In the genomic region with DNA sequence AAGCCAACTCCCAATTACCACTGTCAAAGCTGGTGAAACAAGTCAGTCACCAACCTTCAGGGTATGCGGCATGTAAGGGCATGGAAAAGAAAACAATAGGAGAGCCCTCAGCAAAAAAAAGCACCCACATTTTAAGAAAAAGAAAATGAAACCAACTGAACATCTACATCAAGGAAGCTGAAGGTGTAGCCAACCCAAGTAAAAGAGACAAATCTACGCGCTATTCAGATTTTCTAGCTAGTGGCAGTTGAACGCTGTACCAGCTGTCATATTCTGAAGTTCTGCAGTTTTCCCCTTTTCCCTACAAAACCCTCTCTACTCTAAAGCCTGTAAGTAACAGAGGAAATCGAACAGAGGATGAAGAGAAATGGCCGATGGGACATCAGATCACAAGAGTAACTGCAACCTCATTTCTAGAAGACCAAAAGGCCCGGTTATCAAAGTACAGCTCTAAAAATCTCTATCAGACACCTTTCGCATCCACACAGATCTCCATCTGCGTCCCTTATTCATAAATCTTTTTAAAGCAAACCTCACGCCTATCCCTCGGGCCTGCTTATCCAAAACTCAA, we compare ENCODE assay signal across 8 cellular contexts. TPM values are rescaled to one million over a fixed set of nuclear protein-coding genes. Genes with fewer than 3 reads are reported as not detected.
A peak's percentile ranks its signal among the peaks of the same experiment; 100 is the strongest.
DNase-seq lines count a peak whose midpoint lies in the region; ATAC-seq, FAIRE-seq and TF ChIP-seq lines count a peak whose summit lies in the region.

No MANE protein-coding gene starts in this region.

- FAIRE-seq in astrocyte (lab: Jason Lieb, UNC): no peak

- peak overlapping the region; percentile 93 for H3K4me2 ChIP-seq in DND-41 (ENCODE audit: insufficient read depth, low read length)
- H3K4me2 ChIP-seq in KMS-11: peak overlapping the region; percentile 85
- H3K4me2 ChIP-seq in astrocyte (ENCODE audit: low read length): peak overlapping the region; percentile 100

- no peaks in the 10 kb centered on the region for H3K27me3 Mint-ChIP-seq in astrocyte (ENCODE audit: low read depth, unreplicated experiment)

- H3K4me1 Mint-ChIP-seq in astrocyte (ENCODE audit: low read depth, unreplicated experiment): peaks cover 27% of the 10 kb centered on the region

- H3K27me3 ChIP-seq in DND-41 (ENCODE audit: insufficient read depth, low read length, poor library complexity) (no peaks in the 10 kb centered on the region), KMS-11 (ENCODE audit: insufficient read depth, low read depth) (no peaks in the 10 kb centered on the region), astrocyte (ENCODE audit: insufficient read depth, low read length) (no peaks in the 10 kb centered on the region), suprapubic skin (no peaks in the 10 kb centered on the region)

- no peaks in the 10 kb centered on the region for H3K9me3 ChIP-seq in DND-41 (ENCODE audit: insufficient read depth, low read length, severe bottlenecking)
- no peaks in the 10 kb centered on the region for H3K9me3 ChIP-seq in astrocyte (ENCODE audit: insufficient read depth, low read depth, low read length)
- H3K9me3 ChIP-seq in suprapubic skin: no peaks in the 10 kb centered on the region

- H4K20me1 ChIP-seq in DND-41 (ENCODE audit: insufficient read depth, low read length): peaks cover 46% of the 10 kb centered on the region; the same call in 1 of the 2 replicates
- H4K20me1 ChIP-seq in KMS-11 (ENCODE audit: insufficient read depth): peaks cover 17% of the 10 kb centered on the region; the same call in 1 of the 2 replicates
- H4K20me1 ChIP-seq in astrocyte (ENCODE audit: insufficient read depth, low read length): peaks cover 54% of the 10 kb centered on the region

- no peaks in the 10 kb centered on the region for H3K36me3 Mint-ChIP-seq in astrocyte (ENCODE audit: low read depth, unreplicated experiment)

- no peak for TF ChIP-seq EP300 in suprapubic skin (IDR thresholded peaks at IDR 0.05)

- DNase-seq in DND-41: peak; percentile 33
- no peak for DNase-seq in astrocyte (ENCODE audit: low read depth)
- peak; percentile 21 for DNase-seq in kidney glomerular epithelial cell (lab: John Stamatoyannopoulos, UW)
- no peak for DNase-seq in suprapubic skin (ENCODE audit: low spot score in 2 of 2)
- DNase-seq in activated effector memory CD4-positive, alpha-beta T cell treated with anti-CD3 and anti-CD28 coated beads, Interleukin-2, amount 50 U/mL, for 16 hours: no peak
- no peak for DNase-seq in NCI-H446 treated with DMSO at 0.1 percent for 48 hours (lab: John Stamatoyannopoulos, UW)
- no peak for DNase-seq in iPS-NIHi11 (ENCODE audit: low spot score)

- H2AFZ ChIP-seq in DND-41 (ENCODE audit: low read depth, low read length) (peak overlapping the region; percentile 56), KMS-11 (ENCODE audit: low read depth) (peak overlapping the region; percentile 36), astrocyte (ENCODE audit: low read depth, low read length) (peak overlapping the region; percentile 76)

- peak overlapping the region; percentile 79 for H3K27ac ChIP-seq in DND-41 (ENCODE audit: low read length)
- peak overlapping the region; percentile 66 for H3K27ac ChIP-seq in KMS-11
- peak overlapping the region; percentile 25 for H3K27ac ChIP-seq in astrocyte (ENCODE audit: low read depth, low read length)
- H3K27ac ChIP-seq in suprapubic skin: peak overlapping the region; percentile 91

- peak overlapping the region; percentile 54 for H3K27ac Mint-ChIP-seq in astrocyte (ENCODE audit: unreplicated experiment)

- H3K36me3 ChIP-seq in DND-41 (ENCODE audit: insufficient read depth, low read length): no peaks in the 10 kb centered on the region
- no peaks in the 10 kb centered on the region for H3K36me3 ChIP-seq in KMS-11 (ENCODE audit: insufficient read depth)
- H3K36me3 ChIP-seq in astrocyte (ENCODE audit: insufficient read depth, low read length): no peaks in the 10 kb centered on the region
- no peaks in the 10 kb centered on the region for H3K36me3 ChIP-seq in suprapubic skin

- H3K4me3 Mint-ChIP-seq in astrocyte (ENCODE audit: unreplicated experiment): peak overlapping the region; percentile 94

- H3K4me1 ChIP-seq in DND-41 (ENCODE audit: insufficient read depth, low read length) (peaks cover 57% of the 10 kb centered on the region), KMS-11 (ENCODE audit: low read depth, poor library complexity, severe bottlenecking) (peaks cover 55% of the 10 kb centered on the region), astrocyte (ENCODE audit: insufficient read depth, low read length) (peaks cover 15% of the 10 kb centered on the region), suprapubic skin (peaks cover 68% of the 10 kb centered on the region)

- H3K9me3 Mint-ChIP-seq in astrocyte (ENCODE audit: unreplicated experiment): no peaks in the 10 kb centered on the region

- ATAC-seq in DND-41 (ENCODE audit: insufficient read depth, low read depth): peak; percentile 2; the same call in 1 of the 3 replicates

- 3% methylated on average over 11 of the region's 11 CpGs for whole genome bisulfite sequencing in suprapubic skin

- TF ChIP-seq CTCF in DND-41 (IDR thresholded peaks at IDR 0.05; ENCODE audit: borderline replicate concordance, extremely low read depth, low read length, poor library complexity, severe bottlenecking) (no peak), KMS-11 (conservative IDR thresholded peaks at IDR 0.05; ENCODE audit: low read depth, low read length) (no peak), astrocyte (IDR thresholded peaks at IDR 0.05; ENCODE audit: insufficient read depth, low read depth, low read length) (no peak), suprapubic skin (IDR thresholded peaks at IDR 0.05) (no peak)

- H3K79me2 ChIP-seq in DND-41 (ENCODE audit: insufficient read depth, low read length) (peaks cover 68% of the 10 kb centered on the region), KMS-11 (ENCODE audit: insufficient read depth, low read depth) (peaks cover 60% of the 10 kb centered on the region), astrocyte (ENCODE audit: insufficient read depth, low read length) (peaks cover 63% of the 10 kb centered on the region)

- no peak for TF ChIP-seq POLR2A in suprapubic skin (IDR thresholded peaks at IDR 0.05)

- peak overlapping the region; percentile 62 to 88 for H3K4me3 ChIP-seq in DND-41 (ENCODE audit: low read depth in 1 of 2, low read length in 2 of 2)
- no peak overlapping the region for H3K4me3 ChIP-seq in KMS-11 (IDR thresholded peaks at IDR 0.05; ENCODE audit: insufficient read depth, low read depth, low read length)
- H3K4me3 ChIP-seq in astrocyte (ENCODE audit: insufficient read depth, low read depth, low read length): peak overlapping the region; percentile 88
- peak overlapping the region; percentile 77 for H3K4me3 ChIP-seq in suprapubic skin

- H3K9ac ChIP-seq in DND-41 (ENCODE audit: low read depth, low read length): peak overlapping the region; percentile 77
- peak overlapping the region; percentile 77 for H3K9ac ChIP-seq in KMS-11
- peak overlapping the region; percentile 84 for H3K9ac ChIP-seq in astrocyte (ENCODE audit: low read length)

RNA-seq across cellular contexts. Expression of gene MYCBP2, which starts 1.4 kb away (rescaled TPM):
- total RNA-seq in astrocyte: 70.5 and 72.3 TPM in 2 replicates
- 100 to 1,000 TPM; 182 to 245 (median 207) TPM for total RNA-seq in suprapubic skin

Comparison
In these comparisons a context has a peak if more than half of its experiments do, and no peak if none do; other contexts are left out.
1. DNase-seq: peak in DND-41 (single experiment) and kidney glomerular epithelial cell (single experiment); none in astrocyte (single experiment), suprapubic skin (0 of 2), activated effector memory CD4-positive, alpha-beta T cell treated with anti-CD3 and anti-CD28 coated beads, Interleukin-2, amount 50 U/mL, for 16 hours (single experiment), NCI-H446 treated with DMSO at 0.1 percent for 48 hours (single experiment) and iPS-NIHi11 (single experiment).
2. H3K27ac ChIP-seq: peak in every context shown above with its lines; median percentile 91 in suprapubic skin; 79 in DND-41; 66 in KMS-11; 25 in astrocyte.
3. Peak in every context shown above with its lines, with median percentiles within 50 percentile points of each other: H2AFZ ChIP-seq, H3K4me2 ChIP-seq and H3K9ac ChIP-seq.